Comparison of ENCODE assay signal across 31 cellular contexts in the genomic region with DNA sequence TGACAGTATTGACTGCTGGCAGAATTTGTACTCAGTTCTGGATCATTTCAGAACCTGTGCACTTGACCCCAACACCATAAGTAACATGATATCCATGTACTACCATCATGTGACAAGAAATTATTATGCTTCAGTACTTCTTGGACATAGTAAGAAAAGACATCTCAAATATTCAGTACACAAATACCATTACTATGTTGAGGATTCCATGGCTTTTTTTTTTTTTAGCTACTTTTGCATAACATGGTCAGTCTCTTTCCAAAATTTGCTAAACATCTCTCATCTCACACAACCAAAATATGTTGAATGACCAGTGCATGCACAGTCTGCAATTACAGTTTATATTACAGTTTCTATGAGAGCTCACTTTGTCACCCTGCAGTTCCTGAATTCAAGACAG.
DNase-seq lines count a peak whose midpoint lies in the region; ATAC-seq, FAIRE-seq and TF ChIP-seq lines count a peak whose summit lies in the region.
"Had no signal": no experiment of that assay in that cellular context is flagged by ENCODE, and none has a peak within 500 bp of the region (broad histone marks: within the 10 kb centered on the region; RNA-seq: fewer than 3 reads in every experiment).

No MANE protein-coding gene starts in this region.

- intact Hi-C loops in psoas muscle (cut with DNase I) = no loop called here

- H3K4me1 ChIP-seq in BLaER1 (peaks cover 44% of the 10 kb centered on the region), psoas muscle (no peaks in the 10 kb centered on the region)
- H3K4me1 ChIP-seq: SJCRH30 had no signal

- DNase-seq in GM12891 (ENCODE audit: insufficient read length, low spot score) (no peak), choroid plexus epithelial cell (ENCODE audit: low read depth) (peak; percentile 18), psoas muscle (no peak), activated gamma-delta T cell (lab: John Stamatoyannopoulos, UW) (no peak)
- DNase-seq: activated CD4-positive, alpha-beta T cell treated with anti-CD3 and anti-CD28 coated beads for 36 hours; activated CD8-positive, alpha-beta T cell treated with anti-CD3 and anti-CD28 coated beads, Interleukin-2, amount 10 ng/mL, durations not matched to agents 7 days and 5 days; activated naive CD4-positive, alpha-beta T cell treated with anti-CD3 and anti-CD28 coated beads, Interleukin-2, amount 50 U/mL, for 16 hours; amniotic stem cell; brain microvascular endothelial cell; CD4-positive, alpha-beta T cell; EL; H7; islet precursor cell; Karpas-422; midbrain; naive thymus-derived CD4-positive, alpha-beta T cell; NCI-H1436; NCI-H2107; NCI-H446 treated with DMSO at 0.1 percent for 48 hours; NCI-H82; nucleus accumbens; SJCRH30; stimulated activated naive CD4-positive, alpha-beta T cell; T-helper 9 cell; upper lobe of right lung had no signal

- no peak for TF ChIP-seq POLR2A in GM12891 (IDR thresholded peaks at IDR 0.05; ENCODE audit: low read depth, low read length)

- H3K9ac ChIP-seq in BLaER1 = no peak overlapping the region

- no peak overlapping the region; the same call in 1 of the 2 replicates for H3K27ac ChIP-seq in BLaER1
- H3K27ac ChIP-seq in psoas muscle = peak overlapping the region; percentile 13
- H3K27ac ChIP-seq: brain microvascular endothelial cell, HL-60, SJCRH30, upper lobe of right lung had no signal

- H3K27me3 ChIP-seq in BLaER1 (no peaks in the 10 kb centered on the region), psoas muscle (ENCODE audit: insufficient read depth in 3 of 3, low read length in 2 of 3) (no peaks in the 10 kb centered on the region)
- H3K27me3 ChIP-seq: brain microvascular endothelial cell, SJCRH30, upper lobe of right lung had no signal

- no peak for TF ChIP-seq CTCF in choroid plexus epithelial cell (conservative IDR thresholded peaks at IDR 0.05; ENCODE audit: low read depth, low read length)
- no peak for TF ChIP-seq CTCF in psoas muscle (IDR thresholded peaks at IDR 0.05)

- no peaks in the 10 kb centered on the region for H3K9me3 ChIP-seq in BLaER1
- no peaks in the 10 kb centered on the region for H3K9me3 ChIP-seq in psoas muscle
- H3K9me3 ChIP-seq: SJCRH30, upper lobe of right lung had no signal

- H3K4me3 ChIP-seq in BLaER1 (no peak overlapping the region), choroid plexus epithelial cell (ENCODE audit: low read depth, low read length) (no peak overlapping the region), psoas muscle (no peak overlapping the region)
- H3K4me3 ChIP-seq: SJCRH30, upper lobe of right lung had no signal

- FAIRE-seq in GM12891 (lab: Jason Lieb, UNC) = peak; percentile 43
- FAIRE-seq: D721Med had no signal

- H3K4me2 ChIP-seq in BLaER1 = peak overlapping the region; percentile 56

- ATAC-seq in psoas muscle = no peak
- ATAC-seq in GM21717 (IDR thresholded peaks at IDR 0.05; ENCODE audit: unreplicated experiment) = no peak
- ATAC-seq in HG03378 (IDR thresholded peaks at IDR 0.05; ENCODE audit: unreplicated experiment) = no peak
- ATAC-seq: activated CD4-positive, alpha-beta T cell treated with anti-CD3 and anti-CD28 coated beads for 36 hours; activated CD8-positive, alpha-beta T cell treated with anti-CD3 and anti-CD28 coated beads, Interleukin-2, amount 10 ng/mL, durations not matched to agents 7 days and 5 days; activated T-helper 17 cell treated with anti-CD3 and anti-CD28 coated beads, Interleukin-2, amount 50 U/mL, for 72 hours; naive thymus-derived CD4-positive, alpha-beta T cell; upper lobe of right lung had no signal

- no peaks in the 10 kb centered on the region for H4K20me1 ChIP-seq in BLaER1

- H3K36me3 ChIP-seq in BLaER1 (peaks cover 40% of the 10 kb centered on the region), psoas muscle (ENCODE audit: insufficient read depth in 1 of 2, low read depth in 1 of 2) (no peaks in the 10 kb centered on the region)
- H3K36me3 ChIP-seq: brain microvascular endothelial cell, SJCRH30, upper lobe of right lung had no signal

TF ChIP-seq in GM12891, 5 proteins besides CTCF, POLR2A, EP300 and RAD21:
- no peak for TF ChIP-seq POLR2AphosphoS5 (IDR thresholded peaks at IDR 0.05; ENCODE audit: low read depth, low read length)
- TF ChIP-seq TAF1 (IDR thresholded peaks at IDR 0.05; ENCODE audit: low read depth, low read length) = no peak
- no peak for TF ChIP-seq SPI1 (IDR thresholded peaks at IDR 0.05; ENCODE audit: low read depth, low read length)
- no peak for TF ChIP-seq PAX5 (IDR thresholded peaks at IDR 0.05; ENCODE audit: insufficient read depth, low read length, severe bottlenecking)
- no peak for TF ChIP-seq POU2F2 (IDR thresholded peaks at IDR 0.05; ENCODE audit: low read depth, low read length)
